Comparison of ENCODE assay signal across 1 cellular context in genomic region chr4:146640021-146640425, GRCh38.
TF ChIP-seq lines count a peak whose summit lies in the region.

No MANE protein-coding gene starts in this region.

TF ChIP-seq in neural cell, 6 proteins besides CTCF, POLR2A, EP300 and RAD21 (continued from another document):
- no peak for TF ChIP-seq REST (IDR thresholded peaks at IDR 0.05; ENCODE audit: borderline replicate concordance)
